13 cellular contexts compared by ENCODE assay signal in genomic region chr20:51595744-51596143, GRCh38. TPM values are rescaled to one million over a fixed set of nuclear protein-coding genes. Genes with fewer than 3 reads are reported as not detected.
A peak's percentile ranks its signal among the peaks of the same experiment; 100 is the strongest.
DNase-seq lines count a peak whose midpoint lies in the region; ATAC-seq, FAIRE-seq and TF ChIP-seq lines count a peak whose summit lies in the region.
"Had no signal": no experiment of that assay in that cellular context is flagged by ENCODE, and none has a peak within 500 bp of the region (broad histone marks: within the 10 kb centered on the region; RNA-seq: fewer than 3 reads in every experiment).

No MANE protein-coding gene starts in this region.

- H3K27ac ChIP-seq in HepG2 (ENCODE audit: extremely low read length, insufficient read depth, low read length) (no peak overlapping the region), right lobe of liver (no peak overlapping the region), SK-N-MC (peak overlapping the region; percentile 88; the same call in 1 of the 2 replicates), foreskin keratinocyte (no peak overlapping the region)
- no peak overlapping the region for H3K27ac ChIP-seq in CD4-positive, alpha-beta T cell (ENCODE audit: low read depth, low read length)
- H3K27ac ChIP-seq: 22Rv1, GM23248 had no signal

- H3K9me3 Mint-ChIP-seq in central memory CD8-positive, alpha-beta T cell: no peaks in the 10 kb centered on the region
- H3K9me3 Mint-ChIP-seq in type B pancreatic cell: no peaks in the 10 kb centered on the region
- H3K9me3 Mint-ChIP-seq in CD4-positive, alpha-beta T cell: no peaks in the 10 kb centered on the region

- H3K4me3 ChIP-seq in HepG2 (replicated peaks in 1 of 3; ENCODE audit: insufficient read depth in 1 of 3, low read depth in 2 of 3, low read length in 3 of 3) (no peak overlapping the region), right lobe of liver (no peak overlapping the region), SK-N-MC (no peak overlapping the region)
- H3K4me3 ChIP-seq: GM23248, MG63 had no signal

- intact Hi-C loops in HepG2 (cut with micrococcal nuclease; ENCODE audit: unreplicated experiment) (loop anchor here (1.0 to 10.0 kb wide), 5 partner anchors 54 to 611 kb away; no protein-coding TSS in a partner anchor), right lobe of liver (cut with DNase I) (loop anchor here in 1 of 2 donors (5.0 kb wide), 1 partner anchor 223 kb away; no protein-coding TSS in a partner anchor)
- intact Hi-C loops in CD4-positive, alpha-beta T cell (cut with DNase I, micrococcal nuclease): loop anchor here (1.0 to 10.0 kb wide), 6 partner anchors 53 to 611 kb away; partner anchors contain the start of gene NFATC2 (in 1 of the 2)

- H3K4me2 ChIP-seq in HepG2 (ENCODE audit: low read depth, low read length): no peak overlapping the region

- TF ChIP-seq CTCF in HepG2 (CRISPR knock-in tag; IDR thresholded peaks at IDR 0.05): no peak
- no peak for TF ChIP-seq CTCF in right lobe of liver (IDR thresholded peaks at IDR 0.05)
- no peak for TF ChIP-seq CTCF in type B pancreatic cell (conservative IDR thresholded peaks at IDR 0.05)
- no peak for TF ChIP-seq CTCF in foreskin keratinocyte (conservative IDR thresholded peaks at IDR 0.05)
- no peak for TF ChIP-seq CTCF in CD4-positive, alpha-beta T cell (IDR thresholded peaks at IDR 0.05)

- no peak for DNase-seq in HepG2 (ENCODE audit: low spot score)
- no peak for DNase-seq in right lobe of liver
- DNase-seq in SK-N-MC (ENCODE audit: low read depth, low spot score): no peak
- no peak for DNase-seq in central memory CD8-positive, alpha-beta T cell (ENCODE audit: low spot score in 2 of 2)
- no peak for DNase-seq in type B pancreatic cell (ENCODE audit: extremely low spot score, unreplicated experiment)
- DNase-seq in foreskin keratinocyte: no peak
- DNase-seq in CD4-positive, alpha-beta T cell: no peak
- no peak for DNase-seq in NCI-H1694 treated with DMSO at 0.1 percent for 48 hours (lab: John Stamatoyannopoulos, UW)
- DNase-seq: DMS79 treated with DMSO at 0.1 percent for 48 hours, GM23248, MG63 had no signal

- ATAC-seq in HepG2: no peak
- ATAC-seq in right lobe of liver: no peak
- ATAC-seq in central memory CD8-positive, alpha-beta T cell (replicated peaks; ENCODE audit: extremely low read depth, poor library complexity, severe bottlenecking): peak; percentile 52
- no peak for ATAC-seq in foreskin keratinocyte
- ATAC-seq in CD4-positive, alpha-beta T cell (ENCODE audit: poor library complexity): no peak

- H3K27ac Mint-ChIP-seq in central memory CD8-positive, alpha-beta T cell (ENCODE audit: low read depth): peak overlapping the region; percentile 74
- H3K27ac Mint-ChIP-seq in type B pancreatic cell: peak overlapping the region; percentile 80
- H3K27ac Mint-ChIP-seq in CD4-positive, alpha-beta T cell: no peak overlapping the region

- H3K4me3 Mint-ChIP-seq in central memory CD8-positive, alpha-beta T cell: no peak overlapping the region
- no peak overlapping the region for H3K4me3 Mint-ChIP-seq in type B pancreatic cell
- H3K4me3 Mint-ChIP-seq in CD4-positive, alpha-beta T cell: no peak overlapping the region

- in situ Hi-C loops in HepG2 (cut with HindIII; ENCODE audit: extremely low pct_ligation_motif_present, low pct_unique_long_range_greater_than_20kb): loop anchor here (25.0 kb wide), 1 partner anchor 608 kb away; no protein-coding TSS in a partner anchor

- FAIRE-seq in HepG2 (lab: Jason Lieb, UNC): no peak

- CTCF ChIA-PET in HepG2 (lab: Yijun Ruan, JAX; ENCODE audit: low intra/inter-chr PET ratio, low total read pairs): interaction anchor here (1.2 to 2.6 kb wide), 5 partner anchors 87 to 608 kb away, joined by 4 to 43 read pairs (median 5); no protein-coding TSS in a partner anchor
- CTCF ChIA-PET in CD4-positive, alpha-beta T cell (lab: Charles Lee): interaction anchor here (0.7 to 2.0 kb wide), 4 partner anchors 32 to 1021 kb away, joined by 3 to 5 read pairs (median 4); no protein-coding TSS in a partner anchor

- peaks cover 1 to 8% of the 10 kb centered on the region in 2 experiments; a peak in 1 of 5 replicates for H3K36me3 ChIP-seq in HepG2 (replicated peaks in 1 of 2; ENCODE audit: control insufficient read depth in 1 of 2, insufficient read depth in 2 of 2, low read length in 2 of 2)
- H3K36me3 ChIP-seq in right lobe of liver: no peaks in the 10 kb centered on the region
- H3K36me3 ChIP-seq in SK-N-MC (ENCODE audit: insufficient read depth, low read length): no peaks in the 10 kb centered on the region
- H3K36me3 ChIP-seq: BE2C, MG63 had no signal

- no peaks in the 10 kb centered on the region for H3K27me3 ChIP-seq in HepG2 (ENCODE audit: control insufficient read depth in 1 of 2, insufficient read depth in 2 of 2, low read length in 2 of 2)
- no peaks in the 10 kb centered on the region for H3K27me3 ChIP-seq in right lobe of liver
- peaks cover 14% of the 10 kb centered on the region for H3K27me3 ChIP-seq in foreskin keratinocyte
- no peaks in the 10 kb centered on the region for H3K27me3 ChIP-seq in CD4-positive, alpha-beta T cell (ENCODE audit: control insufficient read depth, insufficient read depth, low read length)
- H3K27me3 ChIP-seq: MG63 had no signal

- no TSS peak for BruUV-seq in HepG2 (replicated peaks; lab: Mats Ljungman, UMichigan)

- no peaks in the 10 kb centered on the region for H4K20me1 ChIP-seq in HepG2 (ENCODE audit: insufficient read depth, low read length)

- no peaks in the 10 kb centered on the region for H3K79me2 ChIP-seq in HepG2 (ENCODE audit: insufficient read depth, low read length)

- H3K9ac ChIP-seq in HepG2 (ENCODE audit: insufficient read depth, low read depth, low read length) (no peak overlapping the region), SK-N-MC (ENCODE audit: insufficient read length) (no peak overlapping the region)
- H3K9ac ChIP-seq: GM23248 had no signal

- no peak for TF ChIP-seq POLR2A in HepG2 (IDR thresholded peaks at IDR 0.05; ENCODE audit: insufficient read depth in 1 of 2, low read depth in 2 of 2, low read length in 2 of 2)
- TF ChIP-seq POLR2A in right lobe of liver (IDR thresholded peaks at IDR 0.05): no peak

- POLR2A ChIA-PET in HepG2 (lab: Yijun Ruan, JAX): no interaction called here
- POLR2A ChIA-PET in CD4-positive, alpha-beta T cell (lab: Charles Lee): interaction anchor here (1.0 kb wide), 2 partner anchors 55 to 210 kb away, joined by 3 to 4 read pairs; no protein-coding TSS in a partner anchor

- WGBS in HepG2 (ENCODE audit: low lambda C conversion rate): 59% methylated on average over 8 of the region's 8 CpGs
- WGBS in right lobe of liver (ENCODE audit: insufficient coverage, low coverage, low lambda C conversion rate, missing lambda C conversion rate): 52% methylated on average over 3 of the region's 8 CpGs

- TF ChIP-seq EP300 in HepG2 (IDR thresholded peaks at IDR 0.05; ENCODE audit: low read depth in 2 of 2, low read length in 2 of 2) (no peak), HepG2 (CRISPR knock-in tag; IDR thresholded peaks at IDR 0.05; ENCODE audit: borderline replicate concordance) (no peak)

- TF ChIP-seq RAD21 in HepG2 (CRISPR knock-in tag; IDR thresholded peaks at IDR 0.05): no peak

- no peaks in the 10 kb centered on the region for H3K9me3 ChIP-seq in HepG2 (ENCODE audit: low read length)
- H3K9me3 ChIP-seq in right lobe of liver: no peaks in the 10 kb centered on the region
- H3K9me3 ChIP-seq in SK-N-MC (ENCODE audit: low read depth, low read length): no peaks in the 10 kb centered on the region
- no peaks in the 10 kb centered on the region for H3K9me3 ChIP-seq in CD4-positive, alpha-beta T cell (ENCODE audit: control insufficient read depth, low read length)
- H3K9me3 ChIP-seq: BE2C, MG63 had no signal

- H3K4me1 Mint-ChIP-seq in central memory CD8-positive, alpha-beta T cell: peaks cover 23% of the 10 kb centered on the region
- peaks cover 67% of the 10 kb centered on the region for H3K4me1 Mint-ChIP-seq in type B pancreatic cell (ENCODE audit: unreplicated experiment)
- H3K4me1 Mint-ChIP-seq in CD4-positive, alpha-beta T cell (ENCODE audit: low read depth): peaks cover 13% of the 10 kb centered on the region

- no peak overlapping the region for H2AFZ ChIP-seq in HepG2 (ENCODE audit: low read length)
- H2AFZ ChIP-seq: GM23248 had no signal

- peaks cover 5% of the 10 kb centered on the region for H3K36me3 Mint-ChIP-seq in central memory CD8-positive, alpha-beta T cell (ENCODE audit: insufficient read depth)
- H3K36me3 Mint-ChIP-seq in type B pancreatic cell: peaks cover 8% of the 10 kb centered on the region
- H3K36me3 Mint-ChIP-seq in CD4-positive, alpha-beta T cell (ENCODE audit: low read depth): no peaks in the 10 kb centered on the region

- H3K4me1 ChIP-seq in HepG2 (ENCODE audit: insufficient read depth, low read length): peaks cover 13% of the 10 kb centered on the region
- H3K4me1 ChIP-seq in right lobe of liver: peaks cover 0 to 10% (median 0%) of the 10 kb centered on the region in 4 donors
- no peaks in the 10 kb centered on the region for H3K4me1 ChIP-seq in foreskin keratinocyte
- H3K4me1 ChIP-seq: BE2C had no signal

- H3K27me3 Mint-ChIP-seq in central memory CD8-positive, alpha-beta T cell: no peaks in the 10 kb centered on the region
- no peaks in the 10 kb centered on the region for H3K27me3 Mint-ChIP-seq in type B pancreatic cell
- H3K27me3 Mint-ChIP-seq in CD4-positive, alpha-beta T cell: no peaks in the 10 kb centered on the region

RNA-seq across cellular contexts. Expression of gene NFATC2, which starts 53.2 kb away (rescaled TPM):
- total RNA-seq in HepG2 (2016; rRNA removed; fragmentation: Illumina TruSeq; extraction: Trizol): 3.3 and 8.0 TPM in 2 replicates
- 4.1 and 4.9 TPM in 2 replicates for total RNA-seq in HepG2 (2016; cell fraction: cytosol; rRNA removed; fragmentation: Illumina TruSeq; extraction: Trizol; ENCODE audit: low read depth)
- total RNA-seq in HepG2 (2016; cell fraction: insoluble cytoplasmic fraction; rRNA removed; fragmentation: Illumina TruSeq; extraction: Trizol): 2.6 and 7.7 TPM in 2 replicates
- total RNA-seq in HepG2 (2016; cell fraction: membrane; rRNA removed; fragmentation: Illumina TruSeq; extraction: Trizol): 4.2 TPM in 2 replicates
- total RNA-seq in HepG2 (2016; cell fraction: nucleus; rRNA removed; fragmentation: Illumina TruSeq; extraction: Trizol): 8.5 and 9.9 TPM in 2 replicates
- 1.9 TPM in 2 replicates for polyA plus RNA-seq in HepG2 (2011; rRNA removed)
- polyA plus RNA-seq in HepG2 (2011; cell fraction: cytosol; rRNA removed): 0.85 and 1.7 TPM in 2 replicates
- polyA plus RNA-seq in HepG2 (2011; cell fraction: nucleus; rRNA removed): 6.8 and 7.7 TPM in 2 replicates
- polyA plus RNA-seq in HepG2 (2012): 5.7 and 6.1 TPM in 2 replicates
- polyA plus RNA-seq in HepG2 (2016; cell fraction: cytosol; fragmentation: Illumina TruSeq; extraction: Trizol; ENCODE audit: low read depth): 0.31 and 0.43 TPM in 2 replicates
- 7.2 and 8.9 TPM in 2 replicates for polyA plus RNA-seq in HepG2 (2016; cell fraction: insoluble cytoplasmic fraction; fragmentation: Illumina TruSeq; extraction: Trizol; ENCODE audit: low read depth)
- polyA plus RNA-seq in HepG2 (2016; cell fraction: membrane; fragmentation: Illumina TruSeq; extraction: Trizol; ENCODE audit: low read depth): 1.2 and 1.4 TPM in 2 replicates
- polyA plus RNA-seq in HepG2 (2016; cell fraction: nucleus; fragmentation: Illumina TruSeq; extraction: Trizol; ENCODE audit: insufficient read depth, low read depth): 11.5 and 12.3 TPM in 2 replicates
- polyA minus RNA-seq in HepG2 (2011; rRNA and poly(A)+ RNA removed; ENCODE audit: low replicate concordance): 3.3 TPM in 1 of 2 replicates, not detected in the other
- polyA minus RNA-seq in HepG2 (2011; cell fraction: cytosol; rRNA and poly(A)+ RNA removed): 4.3 and 5.8 TPM in 2 replicates
- 7.7 and 8.2 TPM in 2 replicates for polyA minus RNA-seq in HepG2 (2011; cell fraction: nucleus; rRNA and poly(A)+ RNA removed)
- 1 to 10 TPM; 3.9 to 7.1 (median 4.7) TPM for total RNA-seq in right lobe of liver
- total RNA-seq in type B pancreatic cell (ENCODE audit: low replicate concordance): 4.8 and 9.5 TPM in 2 replicates
- total RNA-seq in foreskin keratinocyte: under 0.01 TPM in 1 of 2 replicates, not detected in the other
- polyA plus RNA-seq in foreskin keratinocyte: under 0.01 TPM in 1 of 2 replicates, not detected in the other
- total RNA-seq in CD4-positive, alpha-beta T cell: 10 to 100 TPM; 32.5 to 33.2 TPM
